In genomic region chr5:170650850-170651249, GRCh38 we compare ENCODE assay signal across 17 cellular contexts.
DNase-seq lines count a peak whose midpoint lies in the region; ATAC-seq and TF ChIP-seq lines count a peak whose summit lies in the region.
"Had no signal": no experiment of that assay in that cellular context is flagged by ENCODE, and none has a peak within 500 bp of the region (broad histone marks: within the 10 kb centered on the region; RNA-seq: fewer than 3 reads in every experiment).

No MANE protein-coding gene starts in this region.

- no peak for TF ChIP-seq EP300 in sigmoid colon (IDR thresholded peaks at IDR 0.05)

- WGBS in endodermal cell (ENCODE audit: insufficient coverage in 1 of 2, insufficient read length in 1 of 2), 2 experiments, result 88 to 100% methylated on average over 1 to 2 of the region's 2 CpGs
- 69 to 85% methylated on average over 2 of the region's 2 CpGs for WGBS in sigmoid colon, 2 donors

- no peak for TF ChIP-seq POLR2A in sigmoid colon (IDR thresholded peaks at IDR 0.05)

- no peaks in the 10 kb centered on the region for H3K4me1 ChIP-seq in endodermal cell (ENCODE audit: control insufficient read depth, insufficient read depth, low read length)
- H3K4me1 ChIP-seq in sigmoid colon, result no peaks in the 10 kb centered on the region
- H3K4me1 ChIP-seq: BE2C had no signal

- H3K36me3 ChIP-seq in endodermal cell (ENCODE audit: control insufficient read depth, insufficient read depth, low read length) (no peaks in the 10 kb centered on the region), sigmoid colon (no peaks in the 10 kb centered on the region)
- H3K36me3 ChIP-seq: BE2C, BLaER1 had no signal

- intact Hi-C loops in sigmoid colon (cut with DNase I), result no loop called here

- no peak overlapping the region for H3K27ac Mint-ChIP-seq in endodermal cell
- H3K27ac Mint-ChIP-seq: CD14-positive monocyte; CD4-positive, alpha-beta memory T cell; CD4-positive, CD25-positive, alpha-beta regulatory T cell; CD8-positive, alpha-beta memory T cell had no signal

- H3K36me3 Mint-ChIP-seq in endodermal cell (ENCODE audit: low read depth), result no peaks in the 10 kb centered on the region
- H3K36me3 Mint-ChIP-seq: CD14-positive monocyte; CD4-positive, alpha-beta memory T cell; CD4-positive, CD25-positive, alpha-beta regulatory T cell; CD8-positive, alpha-beta memory T cell had no signal

- H3K9me3 ChIP-seq in endodermal cell (ENCODE audit: control insufficient read depth, low read length) (no peaks in the 10 kb centered on the region), sigmoid colon (no peaks in the 10 kb centered on the region)
- H3K9me3 ChIP-seq: BE2C, BLaER1 had no signal

- H3K4me1 Mint-ChIP-seq in endodermal cell, result no peaks in the 10 kb centered on the region
- H3K4me1 Mint-ChIP-seq: CD4-positive, alpha-beta memory T cell; CD4-positive, CD25-positive, alpha-beta regulatory T cell; CD8-positive, alpha-beta memory T cell had no signal

- H3K27me3 ChIP-seq in endodermal cell (ENCODE audit: control insufficient read depth, insufficient read depth, low read length, poor library complexity, severe bottlenecking) (no peaks in the 10 kb centered on the region), sigmoid colon (no peaks in the 10 kb centered on the region)
- H3K27me3 ChIP-seq: BLaER1 had no signal

- H3K27me3 Mint-ChIP-seq in endodermal cell (ENCODE audit: insufficient read depth), result no peaks in the 10 kb centered on the region

- TF ChIP-seq CTCF in endodermal cell (conservative IDR thresholded peaks at IDR 0.05) (no peak), sigmoid colon (IDR thresholded peaks at IDR 0.05) (no peak)

- H3K4me3 ChIP-seq in endodermal cell (ENCODE audit: low read length) (no peak overlapping the region), sigmoid colon (no peak overlapping the region)
- H3K4me3 ChIP-seq: BLaER1 had no signal

- H3K4me3 Mint-ChIP-seq in endodermal cell, result no peak overlapping the region
- H3K4me3 Mint-ChIP-seq: CD14-positive monocyte; CD4-positive, alpha-beta memory T cell; CD4-positive, CD25-positive, alpha-beta regulatory T cell; CD8-positive, alpha-beta memory T cell had no signal

- no peak for ATAC-seq in HG02571 (IDR thresholded peaks at IDR 0.05; ENCODE audit: unreplicated experiment)

- H3K9ac ChIP-seq in endodermal cell (ENCODE audit: extremely low read depth, low read length, poor library complexity, severe bottlenecking), result no peak overlapping the region
- H3K9ac ChIP-seq: BLaER1 had no signal

- H3K9me3 Mint-ChIP-seq in endodermal cell, result no peaks in the 10 kb centered on the region
- H3K9me3 Mint-ChIP-seq: CD14-positive monocyte; CD4-positive, alpha-beta memory T cell; CD8-positive, alpha-beta memory T cell had no signal

- DNase-seq in amniotic epithelial cell (ENCODE audit: low read depth) (peak; percentile 13), endodermal cell (peak; percentile 13), sigmoid colon (peak; percentile 26), D341Med (ENCODE audit: low spot score) (no peak)
- DNase-seq: 8988T; ACHN; BE2C; C1 segment of cervical spinal cord; CD4-positive, alpha-beta memory T cell; CD4-positive, CD25-positive, alpha-beta regulatory T cell; CD8-positive, alpha-beta memory T cell; COR-L47; DMS79 treated with DMSO at 0.1 percent for 48 hours; GF-D8 had no signal

- H3K27ac ChIP-seq in endodermal cell (ENCODE audit: low read depth, low read length), result no peak overlapping the region
- no peak overlapping the region for H3K27ac ChIP-seq in sigmoid colon
- H3K27ac ChIP-seq: BLaER1 had no signal
